8 cellular contexts compared by ENCODE assay signal in the genomic region with DNA sequence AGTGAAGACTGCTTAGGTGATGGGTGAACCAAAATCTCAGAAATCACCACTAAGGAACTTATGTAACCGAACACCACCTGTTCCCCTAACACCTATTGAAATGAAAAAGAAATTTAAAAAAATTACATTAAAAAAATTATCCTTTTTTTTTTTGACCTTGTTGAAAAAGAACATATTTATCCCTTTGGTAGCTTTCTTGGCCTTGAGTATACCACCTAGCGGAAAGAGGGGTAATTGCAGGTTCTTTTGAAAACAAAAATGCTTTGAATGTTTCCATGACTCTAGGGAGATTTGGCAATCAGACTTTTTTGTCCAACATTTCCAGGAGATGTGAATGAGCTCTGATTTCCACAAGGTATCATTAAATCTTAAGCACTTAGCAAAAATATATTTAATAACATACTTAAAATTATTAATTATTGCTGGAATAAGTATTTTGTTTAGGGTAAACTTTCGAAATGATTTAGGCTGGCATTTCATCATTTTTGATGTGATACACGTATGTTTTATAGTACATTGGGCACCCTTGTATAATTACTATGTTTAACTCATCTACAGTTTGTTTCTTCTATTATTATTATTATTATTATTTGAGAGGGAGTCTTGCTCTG. TPM values are rescaled to one million over a fixed set of nuclear protein-coding genes. Genes with fewer than 3 reads are reported as not detected.
DNase-seq lines count a peak whose midpoint lies in the region; ATAC-seq and TF ChIP-seq lines count a peak whose summit lies in the region.

No MANE protein-coding gene starts in this region.

- ATAC-seq in GM18517 (IDR thresholded peaks at IDR 0.05; ENCODE audit: unreplicated experiment), result no peak
- no peak for ATAC-seq in GM21447 (IDR thresholded peaks at IDR 0.05; ENCODE audit: unreplicated experiment)
- no peak for ATAC-seq in HG02642 (IDR thresholded peaks at IDR 0.05; ENCODE audit: poor library complexity, unreplicated experiment)

- no peak overlapping the region for H3K9ac ChIP-seq in liver (ENCODE audit: low read depth in 1 of 2, low read length in 2 of 2)

- no peaks in the 10 kb centered on the region for H3K9me3 ChIP-seq in liver (ENCODE audit: control insufficient read depth in 4 of 4, low read length in 3 of 4)

- TF ChIP-seq CTCF in LNCaP clone FGC (IDR thresholded peaks at IDR 0.05; ENCODE audit: control insufficient read depth, extremely low read depth, insufficient read depth) (peak; percentile 53), astrocyte of the cerebellum (IDR thresholded peaks at IDR 0.05; ENCODE audit: low read depth, low read length, missing control alignments) (peak; percentile 60), liver (IDR thresholded peaks at IDR 0.05; ENCODE audit: low read depth, low read length, missing input control) (peak; percentile 77)

- H3K27ac ChIP-seq in liver (ENCODE audit: low read depth in 1 of 2, low read length in 2 of 2), result no peak overlapping the region

- no peaks in the 10 kb centered on the region for H3K27me3 ChIP-seq in liver (ENCODE audit: control insufficient read depth in 4 of 4, insufficient read depth in 4 of 4, low read length in 3 of 4)

- in situ Hi-C loops in astrocyte of the cerebellum (cut with HindIII; ENCODE audit: low sequenced_read_pairs), result no loop called here

- peak; percentile 34 for DNase-seq in ELR (ENCODE audit: low read depth)
- no peak for DNase-seq in LNCaP clone FGC (ENCODE audit: low read depth)
- no peak for DNase-seq in astrocyte of the cerebellum (ENCODE audit: low read depth)
- DNase-seq in NCI-H2081 treated with DMSO at 0.1 percent for 48 hours (lab: John Stamatoyannopoulos, UW), result no peak

- H3K4me1 ChIP-seq in liver (ENCODE audit: control insufficient read depth in 4 of 4, insufficient read depth in 4 of 4, low read length in 3 of 4), result no peaks in the 10 kb centered on the region

- 58% methylated on average over 4 of the region's 4 CpGs for WGBS in liver

- peak; percentile 86 for TF ChIP-seq RAD21 in liver (IDR thresholded peaks at IDR 0.05)

- no peaks in the 10 kb centered on the region for H3K36me3 ChIP-seq in liver (ENCODE audit: control insufficient read depth in 4 of 4, insufficient read depth in 3 of 4, low read depth in 1 of 4, low read length in 3 of 4)

- H3K4me3 ChIP-seq in LNCaP clone FGC (ENCODE audit: low read depth, low read length) (no peak overlapping the region), astrocyte of the cerebellum (ENCODE audit: low read depth, low read length) (no peak overlapping the region), liver (ENCODE audit: low read depth in 1 of 3, low read length in 3 of 3) (no peak overlapping the region)

TF ChIP-seq in liver, 16 proteins besides CTCF, POLR2A, EP300 and RAD21:
- TF ChIP-seq SP1 (IDR thresholded peaks at IDR 0.05) (no peak), RXRA (IDR thresholded peaks at IDR 0.05) (no peak), EGR1 (IDR thresholded peaks at IDR 0.05; ENCODE audit: low read depth in 2 of 2) (peak; percentile 50 to 67), TAF1 (conservative IDR thresholded peaks at IDR 0.05) (no peak), JUND (IDR thresholded peaks at IDR 0.05) (no peak), YY1 (IDR thresholded peaks at IDR 0.05) (no peak), NR2F2 (IDR thresholded peaks at IDR 0.05) (no peak), HNF4A (conservative IDR thresholded peaks at IDR 0.05) (peak in 1 of 2 donors; percentile 8), GABPA (IDR thresholded peaks at IDR 0.05 in 1 of 2, conservative IDR thresholded peaks at IDR 0.05 in 1 of 2) (no peak), HNF4G (IDR thresholded peaks at IDR 0.05) (no peak), FOXA1 (IDR thresholded peaks at IDR 0.05) (no peak)
- TF ChIP-seq, protein P1, sequence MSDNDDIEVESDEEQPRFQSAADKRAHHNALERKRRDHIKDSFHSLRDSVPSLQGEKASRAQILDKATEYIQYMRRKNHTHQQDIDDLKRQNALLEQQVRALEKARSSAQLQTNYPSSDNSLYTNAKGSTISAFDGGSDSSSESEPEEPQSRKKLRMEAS (IDR thresholded peaks at IDR 0.05), result no peak
- TF ChIP-seq, protein P2, sequence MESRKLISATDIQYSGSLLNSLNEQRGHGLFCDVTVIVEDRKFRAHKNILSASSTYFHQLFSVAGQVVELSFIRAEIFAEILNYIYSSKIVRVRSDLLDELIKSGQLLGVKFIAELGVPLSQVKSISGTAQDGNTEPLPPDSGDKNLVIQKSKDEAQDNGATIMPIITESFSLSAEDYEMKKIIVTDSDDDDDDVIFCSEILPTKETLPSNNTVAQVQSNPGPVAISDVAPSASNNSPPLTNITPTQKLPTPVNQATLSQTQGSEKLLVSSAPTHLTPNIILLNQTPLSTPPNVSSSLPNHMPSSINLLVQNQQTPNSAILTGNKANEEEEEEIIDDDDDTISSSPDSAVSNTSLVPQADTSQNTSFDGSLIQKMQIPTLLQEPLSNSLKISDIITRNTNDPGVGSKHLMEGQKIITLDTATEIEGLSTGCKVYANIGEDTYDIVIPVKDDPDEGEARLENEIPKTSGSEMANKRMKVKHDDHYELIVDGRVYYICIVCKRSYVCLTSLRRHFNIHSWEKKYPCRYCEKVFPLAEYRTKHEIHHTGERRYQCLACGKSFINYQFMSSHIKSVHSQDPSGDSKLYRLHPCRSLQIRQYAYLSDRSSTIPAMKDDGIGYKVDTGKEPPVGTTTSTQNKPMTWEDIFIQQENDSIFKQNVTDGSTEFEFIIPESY (IDR thresholded peaks at IDR 0.05), result no peak
- TF ChIP-seq, protein P3, sequence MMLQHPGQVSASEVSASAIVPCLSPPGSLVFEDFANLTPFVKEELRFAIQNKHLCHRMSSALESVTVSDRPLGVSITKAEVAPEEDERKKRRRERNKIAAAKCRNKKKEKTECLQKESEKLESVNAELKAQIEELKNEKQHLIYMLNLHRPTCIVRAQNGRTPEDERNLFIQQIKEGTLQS (IDR thresholded peaks at IDR 0.05), result no peak
- TF ChIP-seq, protein P4, sequence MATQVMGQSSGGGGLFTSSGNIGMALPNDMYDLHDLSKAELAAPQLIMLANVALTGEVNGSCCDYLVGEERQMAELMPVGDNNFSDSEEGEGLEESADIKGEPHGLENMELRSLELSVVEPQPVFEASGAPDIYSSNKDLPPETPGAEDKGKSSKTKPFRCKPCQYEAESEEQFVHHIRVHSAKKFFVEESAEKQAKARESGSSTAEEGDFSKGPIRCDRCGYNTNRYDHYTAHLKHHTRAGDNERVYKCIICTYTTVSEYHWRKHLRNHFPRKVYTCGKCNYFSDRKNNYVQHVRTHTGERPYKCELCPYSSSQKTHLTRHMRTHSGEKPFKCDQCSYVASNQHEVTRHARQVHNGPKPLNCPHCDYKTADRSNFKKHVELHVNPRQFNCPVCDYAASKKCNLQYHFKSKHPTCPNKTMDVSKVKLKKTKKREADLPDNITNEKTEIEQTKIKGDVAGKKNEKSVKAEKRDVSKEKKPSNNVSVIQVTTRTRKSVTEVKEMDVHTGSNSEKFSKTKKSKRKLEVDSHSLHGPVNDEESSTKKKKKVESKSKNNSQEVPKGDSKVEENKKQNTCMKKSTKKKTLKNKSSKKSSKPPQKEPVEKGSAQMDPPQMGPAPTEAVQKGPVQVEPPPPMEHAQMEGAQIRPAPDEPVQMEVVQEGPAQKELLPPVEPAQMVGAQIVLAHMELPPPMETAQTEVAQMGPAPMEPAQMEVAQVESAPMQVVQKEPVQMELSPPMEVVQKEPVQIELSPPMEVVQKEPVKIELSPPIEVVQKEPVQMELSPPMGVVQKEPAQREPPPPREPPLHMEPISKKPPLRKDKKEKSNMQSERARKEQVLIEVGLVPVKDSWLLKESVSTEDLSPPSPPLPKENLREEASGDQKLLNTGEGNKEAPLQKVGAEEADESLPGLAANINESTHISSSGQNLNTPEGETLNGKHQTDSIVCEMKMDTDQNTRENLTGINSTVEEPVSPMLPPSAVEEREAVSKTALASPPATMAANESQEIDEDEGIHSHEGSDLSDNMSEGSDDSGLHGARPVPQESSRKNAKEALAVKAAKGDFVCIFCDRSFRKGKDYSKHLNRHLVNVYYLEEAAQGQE (IDR thresholded peaks at IDR 0.05), result no peak
TF ChIP-seq in liver: peak in this region for 2.

RNA-seq across cellular contexts. Expression of a gene that starts 47.0 kb away (rescaled TPM):
- 10 to 100 TPM; 17.1 to 51.5 TPM for total RNA-seq in liver
- polyA plus RNA-seq in liver, result 10 to 100 TPM in 1 of 2 donors, 1 to 10 TPM in 1; 6.7 to 12.5 TPM
